9 cellular contexts compared by ENCODE assay signal in the genomic region with DNA sequence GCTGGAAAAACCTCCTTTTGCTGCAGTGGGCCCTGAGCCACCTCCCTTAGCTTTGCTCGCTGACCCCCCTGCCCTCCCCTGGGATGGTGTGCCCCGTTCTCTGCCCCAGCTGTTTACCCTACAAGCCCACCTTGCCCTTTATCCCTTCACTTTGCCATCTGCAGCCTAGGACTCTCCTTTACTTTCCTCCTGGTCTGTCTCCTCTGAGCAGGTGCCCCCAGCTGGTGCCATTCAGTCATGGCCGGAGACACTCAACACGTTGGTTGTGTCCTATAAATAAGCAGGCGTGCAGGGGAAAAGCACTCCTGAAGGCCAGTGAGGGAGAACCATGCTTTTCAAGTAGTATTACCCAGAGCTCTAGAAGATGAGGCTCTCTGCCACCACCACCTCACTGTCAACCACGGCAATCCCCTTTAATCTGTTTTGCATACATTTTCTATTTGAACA.
DNase-seq lines count a peak whose midpoint lies in the region; ATAC-seq lines count a peak whose summit lies in the region.
"Had no signal": no experiment of that assay in that cellular context is flagged by ENCODE, and none has a peak within 500 bp of the region (broad histone marks: within the 10 kb centered on the region; RNA-seq: fewer than 3 reads in every experiment).

No MANE protein-coding gene starts in this region.

- DNase-seq in germinal center (ENCODE audit: low spot score): peak; percentile 20
- DNase-seq in stimulated activated naive CD8-positive, alpha-beta T cell treated with anti-CD3 and anti-CD28 coated beads, Interleukin-15, amount 100 ng/mL, for 72 hours: peak in 1 of 2 donors; percentile 27
- no peak for DNase-seq in NCI-H226
- DNase-seq in T-helper 2 cell treated with Interferon-gamma antibody and Interleukin-4, amounts not matched to agents 5 μg/mL and 100 μg/mL, for 36 hours (ENCODE audit: low spot score): no peak
- no peak for DNase-seq in stimulated activated CD4-positive, alpha-beta T cell treated with anti-CD3 and anti-CD28 coated beads, Interleukin-4, amount 100 ng/mL, for 24 hours
- DNase-seq: cerebellar nuclear complex; naive thymus-derived CD8-positive, alpha-beta T cell had no signal

- no peaks in the 10 kb centered on the region for H3K9me3 Mint-ChIP-seq in stimulated activated naive CD8-positive, alpha-beta T cell treated with anti-CD3 and anti-CD28 coated beads, Interleukin-15, amount 100 ng/mL, for 72 hours
- no peaks in the 10 kb centered on the region for H3K9me3 Mint-ChIP-seq in T-helper 2 cell treated with Interferon-gamma antibody and Interleukin-4, amounts not matched to agents 5 μg/mL and 100 μg/mL, for 36 hours
- H3K9me3 Mint-ChIP-seq: naive thymus-derived CD8-positive, alpha-beta T cell had no signal

- peak overlapping the region; percentile 49 to 61 for H3K4me3 Mint-ChIP-seq in stimulated activated naive CD8-positive, alpha-beta T cell treated with anti-CD3 and anti-CD28 coated beads, Interleukin-15, amount 100 ng/mL, for 72 hours
- no peak overlapping the region for H3K4me3 Mint-ChIP-seq in T-helper 2 cell treated with Interferon-gamma antibody and Interleukin-4, amounts not matched to agents 5 μg/mL and 100 μg/mL, for 36 hours

- peaks cover 2% of the 10 kb centered on the region for H3K27me3 Mint-ChIP-seq in stimulated activated naive CD8-positive, alpha-beta T cell treated with anti-CD3 and anti-CD28 coated beads, Interleukin-15, amount 100 ng/mL, for 72 hours
- H3K27me3 Mint-ChIP-seq in T-helper 2 cell treated with Interferon-gamma antibody and Interleukin-4, amounts not matched to agents 5 μg/mL and 100 μg/mL, for 36 hours (ENCODE audit: low read depth): no peaks in the 10 kb centered on the region

- peaks cover 55% of the 10 kb centered on the region for H3K4me1 Mint-ChIP-seq in stimulated activated naive CD8-positive, alpha-beta T cell treated with anti-CD3 and anti-CD28 coated beads, Interleukin-15, amount 100 ng/mL, for 72 hours
- H3K4me1 Mint-ChIP-seq in T-helper 2 cell treated with Interferon-gamma antibody and Interleukin-4, amounts not matched to agents 5 μg/mL and 100 μg/mL, for 36 hours (ENCODE audit: low read depth): peaks cover 27% of the 10 kb centered on the region

- ATAC-seq in GM19452 (IDR thresholded peaks at IDR 0.05; ENCODE audit: unreplicated experiment) (peak; percentile 40), HG03196 (IDR thresholded peaks at IDR 0.05; ENCODE audit: unreplicated experiment) (peak; percentile 26)
- ATAC-seq in stimulated activated naive CD8-positive, alpha-beta T cell treated with anti-CD3 and anti-CD28 coated beads, Interleukin-15, amount 100 ng/mL, for 72 hours: peak; percentile 62
- ATAC-seq: naive thymus-derived CD8-positive, alpha-beta T cell had no signal

- H3K27ac Mint-ChIP-seq in stimulated activated naive CD8-positive, alpha-beta T cell treated with anti-CD3 and anti-CD28 coated beads, Interleukin-15, amount 100 ng/mL, for 72 hours: peak overlapping the region in 1 of 2 donors; percentile 70
- H3K27ac Mint-ChIP-seq in T-helper 2 cell treated with Interferon-gamma antibody and Interleukin-4, amounts not matched to agents 5 μg/mL and 100 μg/mL, for 36 hours: no peak overlapping the region

- no peaks in the 10 kb centered on the region for H3K36me3 Mint-ChIP-seq in T-helper 2 cell treated with Interferon-gamma antibody and Interleukin-4, amounts not matched to agents 5 μg/mL and 100 μg/mL, for 36 hours (ENCODE audit: low read depth)
